Comparison of ENCODE assay signal across 1 cellular context in genomic region chr17:74351552-74352210, GRCh38.
TF ChIP-seq lines count a peak whose summit lies in the region.

No MANE protein-coding gene starts in this region.

TF ChIP-seq in WTC11, 78 proteins besides CTCF, POLR2A, EP300 and RAD21 (continued from another document):
- TF ChIP-seq PRRX2 (CRISPR knock-in tag; IDR thresholded peaks at IDR 0.05) (no peak), ESRRA (CRISPR knock-in tag; IDR thresholded peaks at IDR 0.05; ENCODE audit: borderline replicate concordance) (peak; percentile 93; the same call in 1 of the 2 replicates), USF1 (CRISPR knock-in tag; IDR thresholded peaks at IDR 0.05) (peak; percentile 70), TEAD4 (CRISPR knock-in tag; IDR thresholded peaks at IDR 0.05) (peak; percentile 67; the same call in 1 of the 2 replicates), ZNF263 (CRISPR knock-in tag; IDR thresholded peaks at IDR 0.05; ENCODE audit: low read depth) (0 out of 2 replicates have a peak, but pooled peaks have one; percentile 32), KAT7 (CRISPR knock-in tag; IDR thresholded peaks at IDR 0.05; ENCODE audit: borderline replicate concordance) (no peak), SOX15 (CRISPR knock-in tag; IDR thresholded peaks at IDR 0.05) (no peak), ZNF317 (CRISPR knock-in tag; IDR thresholded peaks at IDR 0.05; ENCODE audit: borderline replicate concordance, low read depth) (no peak), NFE2L1 (CRISPR knock-in tag; IDR thresholded peaks at IDR 0.05) (peak; percentile 84; the same call in 1 of the 2 replicates), JAZF1 (CRISPR knock-in tag; IDR thresholded peaks at IDR 0.05) (no peak), NR2C2 (CRISPR knock-in tag; IDR thresholded peaks at IDR 0.05) (peak; percentile 78), IRF2 (CRISPR knock-in tag; IDR thresholded peaks at IDR 0.05; ENCODE audit: borderline replicate concordance, low read depth) (no peak), ZNF671 (CRISPR knock-in tag; IDR thresholded peaks at IDR 0.05) (no peak), E2F1 (CRISPR knock-in tag; IDR thresholded peaks at IDR 0.05) (peak; percentile 90), NFYB (CRISPR knock-in tag; conservative IDR thresholded peaks at IDR 0.05; ENCODE audit: low read depth) (0 out of 2 replicates have a peak, but pooled peaks have one; percentile 27), ZNF138 (CRISPR knock-in tag; conservative IDR thresholded peaks at IDR 0.05) (peak; percentile 96; the same call in 1 of the 2 replicates), TEAD1 (CRISPR knock-in tag; IDR thresholded peaks at IDR 0.05) (peak; percentile 92), ZNF416 (CRISPR knock-in tag; IDR thresholded peaks at IDR 0.05) (no peak)
